11 cellular contexts compared by ENCODE assay signal in genomic region chr18:77250501-77250925, GRCh38. TPM values are rescaled to one million over a fixed set of nuclear protein-coding genes. Genes with fewer than 3 reads are reported as not detected.
DNase-seq lines count a peak whose midpoint lies in the region; ATAC-seq and TF ChIP-seq lines count a peak whose summit lies in the region.
"Had no signal": no experiment of that assay in that cellular context is flagged by ENCODE, and none has a peak within 500 bp of the region (broad histone marks: within the 10 kb centered on the region; RNA-seq: fewer than 3 reads in every experiment).

No MANE protein-coding gene starts in this region.

- H3K27ac ChIP-seq in spleen: no peak overlapping the region

- peaks cover 87% of the 10 kb centered on the region for H3K27me3 ChIP-seq in NT2/D1 (ENCODE audit: insufficient read depth, insufficient read length)
- peaks cover 47% of the 10 kb centered on the region for H3K27me3 ChIP-seq in iPS-15b (ENCODE audit: control insufficient read depth, insufficient read depth, low read length)
- H3K27me3 ChIP-seq in spleen (replicated peaks in 1 of 7): peaks cover 7 to 81% (median 50%) of the 10 kb centered on the region in 7 donors

- H3K27me3 Mint-ChIP-seq in T-helper 1 cell treated with Interleukin-12 subunit alpha and Interleukin-12 subunit beta and Interleukin-4 antibody, amounts not matched to agents 30 μg/mL and 1 μg/mL, for 36 hours (ENCODE audit: low read depth): peaks cover 72% of the 10 kb centered on the region

- DNase-seq in T-helper 1 cell (no peak), NT2/D1 (ENCODE audit: low read depth, low spot score) (no peak), spleen (no peak)
- DNase-seq: MM.1S, T-helper 9 cell had no signal

- 4 to 12% (median 6%) methylated on average over 17 to 40 of the region's 40 CpGs for whole genome bisulfite sequencing in spleen, 5 donors

- no peak for ATAC-seq in GM18867 (IDR thresholded peaks at IDR 0.05; ENCODE audit: unreplicated experiment)
- no peak for ATAC-seq in HG03280 (IDR thresholded peaks at IDR 0.05; ENCODE audit: unreplicated experiment)
- ATAC-seq in GM18519 (IDR thresholded peaks at IDR 0.05; ENCODE audit: low FRiP score, unreplicated experiment): no peak

- H3K9ac ChIP-seq in NT2/D1 (ENCODE audit: insufficient read length, low read depth) (no peak overlapping the region), iPS-15b (ENCODE audit: low read depth, low read length) (no peak overlapping the region)

- H3K4me3 ChIP-seq in NT2/D1 (ENCODE audit: insufficient read length, low read depth) (peak overlapping the region; percentile 43), iPS-15b (ENCODE audit: low read depth, low read length) (peak overlapping the region; percentile 73), spleen (peak overlapping the region in 5 of 8 donors; percentile 23 to 54 (median 38))

- no peak overlapping the region for H3K4me3 Mint-ChIP-seq in T-helper 1 cell treated with Interleukin-12 subunit alpha and Interleukin-12 subunit beta and Interleukin-4 antibody, amounts not matched to agents 30 μg/mL and 1 μg/mL, for 36 hours

- TF ChIP-seq POLR2A in spleen (IDR thresholded peaks at IDR 0.05): no peak

- H3K4me1 ChIP-seq in NT2/D1 (ENCODE audit: insufficient read depth, insufficient read length) (peaks cover 7% of the 10 kb centered on the region), iPS-15b (ENCODE audit: control insufficient read depth, insufficient read depth, low read length) (peaks cover 5% of the 10 kb centered on the region), spleen (peaks cover 5 to 31% (median 26%) of the 10 kb centered on the region in 6 donors)

- peak overlapping the region; percentile 15 for H3K27ac Mint-ChIP-seq in T-helper 1 cell treated with Interleukin-12 subunit alpha and Interleukin-12 subunit beta and Interleukin-4 antibody, amounts not matched to agents 30 μg/mL and 1 μg/mL, for 36 hours

- intact Hi-C loops in spleen (cut with DNase I; ENCODE audit: low total_unique reads): no loop called here

- peaks cover 28% of the 10 kb centered on the region for H3K9me3 Mint-ChIP-seq in T-helper 1 cell treated with Interleukin-12 subunit alpha and Interleukin-12 subunit beta and Interleukin-4 antibody, amounts not matched to agents 30 μg/mL and 1 μg/mL, for 36 hours

- H3K9me3 ChIP-seq in NT2/D1 (ENCODE audit: insufficient read depth, low read length) (peaks cover 6% of the 10 kb centered on the region; the same call in 1 of the 2 replicates), iPS-15b (ENCODE audit: control insufficient read depth, insufficient read depth, low read length) (no peaks in the 10 kb centered on the region), spleen (peaks cover 0 to 16% (median 8%) of the 10 kb centered on the region in 8 donors)

- H3K4me1 Mint-ChIP-seq in T-helper 1 cell treated with Interleukin-12 subunit alpha and Interleukin-12 subunit beta and Interleukin-4 antibody, amounts not matched to agents 30 μg/mL and 1 μg/mL, for 36 hours (ENCODE audit: low read depth): peaks cover 9% of the 10 kb centered on the region

- TF ChIP-seq CTCF in spleen (IDR thresholded peaks at IDR 0.05 in 8 of 11, conservative IDR thresholded peaks at IDR 0.05 in 3 of 11): no peak

- H3K36me3 ChIP-seq in NT2/D1 (ENCODE audit: insufficient read depth, insufficient read length, low read length): no peaks in the 10 kb centered on the region
- H3K36me3 ChIP-seq in iPS-15b (ENCODE audit: control insufficient read depth, insufficient read depth, low read length): no peaks in the 10 kb centered on the region
- no peaks in the 10 kb centered on the region for H3K36me3 ChIP-seq in spleen

- no peaks in the 10 kb centered on the region for H3K36me3 Mint-ChIP-seq in T-helper 1 cell treated with Interleukin-12 subunit alpha and Interleukin-12 subunit beta and Interleukin-4 antibody, amounts not matched to agents 30 μg/mL and 1 μg/mL, for 36 hours (ENCODE audit: low read depth)

RNA-seq across cellular contexts. Expression of gene GALR1, which starts 0.9 kb away (rescaled TPM):
- not detected for total RNA-seq in spleen
- polyA plus RNA-seq in spleen: not detected
- total RNA-seq: dermis microvascular lymphatic vessel endothelial cell had no signal
